ENCODE assay signal across 24 cellular contexts in genomic region chr7:42127232-42127622, GRCh38.
"Had no signal": no experiment of that assay in that cellular context is flagged by ENCODE, and none has a peak within 500 bp of the region (broad histone marks: within the 10 kb centered on the region; RNA-seq: fewer than 3 reads in every experiment).

No MANE protein-coding gene starts in this region.

- H3K27ac ChIP-seq: heart right ventricle, prostate gland, right atrium auricular region, suprapubic skin had no signal

- H3K4me1 Mint-ChIP-seq: activated CD4-positive, alpha-beta memory T cell treated with anti-CD3 and anti-CD28 coated beads, Interleukin-2, amount 10 ng/mL, durations not matched to agents 7 days and 5 days; activated T-helper 17 cell treated with anti-CD3 and anti-CD28 coated beads, Interleukin-2, amount 50 U/mL, for 72 hours; naive B cell had no signal

- H3K27ac Mint-ChIP-seq: activated CD4-positive, alpha-beta memory T cell treated with anti-CD3 and anti-CD28 coated beads, Interleukin-2, amount 10 ng/mL, durations not matched to agents 7 days and 5 days; activated CD8-positive, alpha-beta memory T cell treated with anti-CD3 and anti-CD28 coated beads, Interleukin-2, amount 10 ng/mL, durations not matched to agents 7 days and 5 days; activated T-helper 17 cell treated with anti-CD3 and anti-CD28 coated beads, Interleukin-2, amount 50 U/mL, for 72 hours; naive B cell; stimulated activated naive CD8-positive, alpha-beta T cell treated with anti-CD3 and anti-CD28 coated beads, Interleukin-15, amount 100 ng/mL, for 72 hours had no signal

- H3K27me3 Mint-ChIP-seq: activated CD4-positive, alpha-beta memory T cell treated with anti-CD3 and anti-CD28 coated beads, Interleukin-2, amount 10 ng/mL, durations not matched to agents 7 days and 5 days; activated T-helper 17 cell treated with anti-CD3 and anti-CD28 coated beads, Interleukin-2, amount 50 U/mL, for 72 hours; stimulated activated naive CD8-positive, alpha-beta T cell treated with anti-CD3 and anti-CD28 coated beads, Interleukin-15, amount 100 ng/mL, for 72 hours had no signal

- H3K4me1 ChIP-seq: heart right ventricle, prostate gland, right atrium auricular region, suprapubic skin had no signal

- H3K9me3 Mint-ChIP-seq: activated CD4-positive, alpha-beta memory T cell treated with anti-CD3 and anti-CD28 coated beads, Interleukin-2, amount 10 ng/mL, durations not matched to agents 7 days and 5 days had no signal

- H3K9me3 ChIP-seq: mucosa of descending colon, prostate gland, right atrium auricular region, suprapubic skin had no signal

- H3K4me3 Mint-ChIP-seq: activated CD4-positive, alpha-beta memory T cell treated with anti-CD3 and anti-CD28 coated beads, Interleukin-2, amount 10 ng/mL, durations not matched to agents 7 days and 5 days; activated CD8-positive, alpha-beta memory T cell treated with anti-CD3 and anti-CD28 coated beads, Interleukin-2, amount 10 ng/mL, durations not matched to agents 7 days and 5 days; activated T-helper 17 cell treated with anti-CD3 and anti-CD28 coated beads, Interleukin-2, amount 50 U/mL, for 72 hours; naive B cell; stimulated activated naive CD8-positive, alpha-beta T cell treated with anti-CD3 and anti-CD28 coated beads, Interleukin-15, amount 100 ng/mL, for 72 hours had no signal

- H3K4me3 ChIP-seq: heart right ventricle, mucosa of descending colon, prostate gland, right atrium auricular region, suprapubic skin had no signal

- H3K36me3 Mint-ChIP-seq: activated CD8-positive, alpha-beta memory T cell treated with anti-CD3 and anti-CD28 coated beads, Interleukin-2, amount 10 ng/mL, durations not matched to agents 7 days and 5 days had no signal

- DNase-seq: activated CD4-positive, alpha-beta memory T cell treated with anti-CD3 and anti-CD28 coated beads, Interleukin-2, amount 10 ng/mL, durations not matched to agents 7 days and 5 days; activated CD4-positive, alpha-beta T cell treated with anti-CD3 and anti-CD28 coated beads for 48 hours; activated CD4-positive, CD25-positive, alpha-beta regulatory T cell; activated CD8-positive, alpha-beta memory T cell treated with anti-CD3 and anti-CD28 coated beads, Interleukin-2, amount 10 ng/mL, durations not matched to agents 7 days and 5 days; activated naive CD4-positive, alpha-beta T cell treated with Interleukin-2 at 50 U/mL for 16 hours; anterior cingulate cortex; cerebellar nuclear complex; cortex of kidney; effector CD4-positive, alpha-beta T cell; heart right ventricle; kidney glomerular epithelial cell; left ventricle myocardium superior; mucosa of descending colon; naive B cell; stimulated activated CD4-positive, alpha-beta T cell treated with anti-CD3 and anti-CD28 coated beads, Interleukin-12 subunit alpha, Interleukin-12 subunit beta, amount 100 ng/mL, for 4 hours; stimulated activated CD4-positive, alpha-beta T cell treated with anti-CD3 and anti-CD28 coated beads, Interleukin-2, amount 100 ng/mL, for 24 hours; stimulated activated naive CD8-positive, alpha-beta T cell treated with anti-CD3 and anti-CD28 coated beads, Interleukin-15, amount 100 ng/mL, for 72 hours; T1000; trophoblast cell had no signal

- ATAC-seq: activated CD8-positive, alpha-beta memory T cell treated with anti-CD3 and anti-CD28 coated beads, Interleukin-2, amount 10 ng/mL, durations not matched to agents 7 days and 5 days; activated T-helper 17 cell treated with anti-CD3 and anti-CD28 coated beads, Interleukin-2, amount 50 U/mL, for 72 hours; esophagus mucosa; heart right ventricle; left ventricle myocardium superior; mucosa of descending colon had no signal

- H3K27me3 ChIP-seq: heart right ventricle, right atrium auricular region, suprapubic skin had no signal

- H3K36me3 ChIP-seq: heart right ventricle, prostate gland, right atrium auricular region had no signal
